In the genomic region with DNA sequence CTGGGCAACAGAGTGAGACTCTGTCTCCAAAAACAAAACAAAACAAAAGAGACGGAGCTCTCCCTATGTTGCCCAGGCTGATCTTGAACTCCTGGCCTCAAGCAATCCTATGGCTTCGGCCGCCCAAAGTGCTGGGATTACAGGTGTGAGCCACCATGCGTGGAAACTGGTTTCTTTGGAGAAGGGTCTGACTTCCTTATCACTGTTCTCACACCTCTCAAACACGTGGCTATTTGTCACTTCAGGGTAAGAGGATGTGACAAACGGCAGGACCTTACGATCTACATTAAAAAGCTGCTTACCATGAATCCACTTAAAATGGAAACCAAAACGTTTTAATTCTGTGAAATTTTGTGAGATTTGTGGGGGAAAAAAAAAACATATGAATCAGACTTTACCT, we compare ENCODE assay signal across 32 cellular contexts.
"Had no signal": no experiment of that assay in that cellular context is flagged by ENCODE, and none has a peak within 500 bp of the region (broad histone marks: within the 10 kb centered on the region; RNA-seq: fewer than 3 reads in every experiment).

No MANE protein-coding gene starts in this region.

- DNase-seq: activated CD4-positive, alpha-beta T cell treated with anti-CD3 and anti-CD28 coated beads for 1 hour; activated CD4-positive, alpha-beta T cell treated with anti-CD3 and anti-CD28 coated beads, Interleukin-2, amount 50 U/mL, for 4 hours; activated effector memory CD4-positive, alpha-beta T cell treated with anti-CD3 and anti-CD28 coated beads, Interleukin-2, amount 50 U/mL, for 16 hours; activated naive CD4-positive, alpha-beta T cell treated with anti-CD3 and anti-CD28 coated beads for 36 hours; activated naive CD8-positive, alpha-beta T cell treated with anti-CD3 and anti-CD28 coated beads, Interleukin-2, amount 10 ng/mL, durations not matched to agents 7 days and 5 days; amniotic stem cell; brain microvascular endothelial cell; endodermal cell; foreskin fibroblast; heart left ventricle; hypothalamus; immature natural killer cell; kidney; left colon; mammary epithelial cell; naive B cell; nucleus accumbens; pancreas; SK-N-SH; stimulated activated CD4-positive, alpha-beta T cell treated with anti-CD3 and anti-CD28 coated beads, Interleukin-15, amount 100 ng/mL, for 24 hours; stimulated activated CD4-positive, alpha-beta T cell treated with anti-CD3 and anti-CD28 coated beads, Interleukin-2, amount 100 ng/mL, for 24 hours; stimulated activated naive CD4-positive, alpha-beta T cell treated with Interleukin-2 at 50 U/mL for 16 hours; SW 1271; T-helper 9 cell; trophoblast cell had no signal

- H3K36me3 Mint-ChIP-seq: mesothelial cell of epicardium had no signal

- ATAC-seq: esophagus mucosa, heart left ventricle, left colon, pancreas had no signal

- H3K9ac ChIP-seq: SK-N-SH had no signal

- H3K27me3 ChIP-seq: brain microvascular endothelial cell, heart left ventricle, pancreas had no signal

- H3K27ac Mint-ChIP-seq: activated naive CD4-positive, alpha-beta T cell treated with anti-CD3 and anti-CD28 coated beads for 36 hours; dendritic cell treated with granulocyte-macrophage colony-stimulating factor and Interleukin-4, amounts not matched to agents 40 ng/mL and 50 ng/mL, for 4 days; endodermal cell; immature natural killer cell; mesothelial cell of epicardium; T-helper 1 cell treated with Interleukin-12 subunit alpha and Interleukin-12 subunit beta and Interleukin-4 antibody, amounts not matched to agents 30 μg/mL and 1 μg/mL, for 36 hours had no signal

- H3K4me1 Mint-ChIP-seq: endodermal cell, naive B cell had no signal

- H3K4me3 Mint-ChIP-seq: activated naive CD4-positive, alpha-beta T cell treated with anti-CD3 and anti-CD28 coated beads for 36 hours; activated naive CD8-positive, alpha-beta T cell treated with anti-CD3 and anti-CD28 coated beads, Interleukin-2, amount 10 ng/mL, durations not matched to agents 7 days and 5 days; dendritic cell treated with granulocyte-macrophage colony-stimulating factor and Interleukin-4, amounts not matched to agents 40 ng/mL and 50 ng/mL, for 4 days; endodermal cell; immature natural killer cell; mesothelial cell of epicardium; naive B cell; neural crest cell; T-helper 1 cell treated with Interleukin-12 subunit alpha and Interleukin-12 subunit beta and Interleukin-4 antibody, amounts not matched to agents 30 μg/mL and 1 μg/mL, for 36 hours had no signal

- H3K9me3 ChIP-seq: pancreas, prostate gland, SK-N-SH had no signal

- H3K36me3 ChIP-seq: brain microvascular endothelial cell, heart left ventricle, pancreas, prostate gland, thoracic aorta had no signal

- H3K4me2 ChIP-seq: SK-N-SH had no signal

- H3K27ac ChIP-seq: brain microvascular endothelial cell, heart left ventricle, pancreas, prostate gland, thoracic aorta had no signal

- H3K4me1 ChIP-seq: pancreas, prostate gland had no signal

- H3K27me3 Mint-ChIP-seq: activated naive CD8-positive, alpha-beta T cell treated with anti-CD3 and anti-CD28 coated beads, Interleukin-2, amount 10 ng/mL, durations not matched to agents 7 days and 5 days; dendritic cell treated with granulocyte-macrophage colony-stimulating factor and Interleukin-4, amounts not matched to agents 40 ng/mL and 50 ng/mL, for 4 days had no signal

- H3K4me3 ChIP-seq: heart left ventricle, pancreas, prostate gland, thoracic aorta had no signal
